In the genomic region with DNA sequence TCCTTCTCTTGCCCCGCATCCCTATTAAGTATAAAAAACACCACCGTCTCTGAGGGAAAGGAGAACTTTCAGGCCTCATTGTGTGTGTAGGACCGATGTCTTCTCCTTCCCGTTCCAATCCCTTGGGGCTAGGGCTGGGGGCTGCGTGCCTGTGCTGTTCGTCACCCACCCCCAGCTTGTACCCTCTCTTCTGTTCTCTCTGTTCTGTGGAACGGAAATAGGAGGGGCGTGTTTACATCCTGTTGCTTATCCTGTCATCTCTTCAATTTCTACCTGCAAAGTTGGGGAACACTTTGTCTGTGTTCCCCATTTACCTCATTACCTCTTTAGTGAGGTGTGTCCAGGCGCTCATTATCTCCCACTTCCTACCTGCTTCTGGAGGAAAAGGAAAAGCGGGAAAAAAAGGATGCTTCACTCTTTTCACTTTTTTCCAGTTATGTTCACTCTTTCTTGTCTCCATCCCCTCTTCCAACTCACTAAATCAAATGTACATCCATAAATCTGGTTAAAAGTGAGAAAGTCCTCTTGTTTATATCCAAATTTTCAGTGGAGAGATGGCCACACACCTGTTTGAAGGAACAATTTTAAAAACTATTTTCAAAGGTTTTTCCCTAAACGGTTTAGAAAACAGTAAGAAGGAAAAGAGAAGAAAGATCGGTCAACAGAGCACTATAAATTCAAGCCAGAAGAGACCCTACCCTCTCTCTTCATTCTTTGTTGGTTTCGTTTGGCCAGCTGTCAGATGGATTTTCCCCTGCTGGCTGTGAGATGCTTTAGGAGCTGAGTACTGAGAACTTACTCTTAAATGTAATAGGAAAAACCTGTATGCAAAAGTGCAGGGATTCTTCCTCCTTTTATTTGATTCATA, we compare ENCODE assay signal across 8 cellular contexts. TPM values are rescaled to one million over a fixed set of nuclear protein-coding genes. Genes with fewer than 3 reads are reported as not detected.
DNase-seq lines count a peak whose midpoint lies in the region; ATAC-seq and TF ChIP-seq lines count a peak whose summit lies in the region.

No MANE protein-coding gene starts in this region.

- H3K4me1 ChIP-seq in Loucy (ENCODE audit: insufficient read depth, low read length, poor library complexity, severe bottlenecking), result peaks cover 37% of the 10 kb centered on the region
- H3K4me1 ChIP-seq in muscle layer of colon (ENCODE audit: insufficient read depth, low read length), result peaks cover 47% of the 10 kb centered on the region

- H3K9ac ChIP-seq in Loucy (ENCODE audit: low read depth, low read length, poor library complexity, severe bottlenecking) (peak overlapping the region; percentile 100), muscle layer of colon (ENCODE audit: low read length) (peak overlapping the region; percentile 96)

- ATAC-seq in GM19351 (IDR thresholded peaks at IDR 0.05; ENCODE audit: unreplicated experiment), result peak; percentile 34

- peak overlapping the region; percentile 89 for H3K27ac Mint-ChIP-seq in type B pancreatic cell

- DNase-seq in BJ (ENCODE audit: low read depth), result no peak
- DNase-seq in activated CD4-positive, alpha-beta T cell treated with anti-CD3 and anti-CD28 coated beads for 4 hours, result peak; percentile 45 to 53
- peak; percentile 41 for DNase-seq in effector CD8-positive, alpha-beta T cell (lab: John Stamatoyannopoulos, UW)
- no peak for DNase-seq in type B pancreatic cell (ENCODE audit: extremely low spot score, unreplicated experiment)
- no peak for DNase-seq in NCI-H128 (lab: John Stamatoyannopoulos, UW; ENCODE audit: unreplicated experiment)

- peak overlapping the region; percentile 35 for H3K4me3 ChIP-seq in BJ (ENCODE audit: low read depth, low read length)
- peak overlapping the region; percentile 98 for H3K4me3 ChIP-seq in Loucy (ENCODE audit: low read length, poor library complexity, severe bottlenecking)
- H3K4me3 ChIP-seq in muscle layer of colon (ENCODE audit: low read depth in 1 of 2, low read length in 2 of 2), result peak overlapping the region; percentile 70 to 88

- peaks cover 46% of the 10 kb centered on the region for H3K4me1 Mint-ChIP-seq in type B pancreatic cell (ENCODE audit: unreplicated experiment)

- POLR2A ChIA-PET in BJ (lab: Charles Lee), result interaction anchor here (1.0 kb wide), 1 partner anchor 18 kb away, joined by 3 read pairs; no protein-coding TSS in a partner anchor

- no peak overlapping the region for H2AFZ ChIP-seq in Loucy (ENCODE audit: low read length)

- H3K27me3 Mint-ChIP-seq in type B pancreatic cell, result no peaks in the 10 kb centered on the region

- peak overlapping the region; percentile 91 for H3K4me2 ChIP-seq in Loucy (ENCODE audit: low read depth, low read length, poor library complexity, severe bottlenecking)

- peaks cover 21% of the 10 kb centered on the region for H3K36me3 ChIP-seq in BJ (ENCODE audit: control insufficient read depth, insufficient read depth, low read length)
- peaks cover 29% of the 10 kb centered on the region; the same call in 1 of the 2 replicates for H3K36me3 ChIP-seq in Loucy (ENCODE audit: insufficient read depth, low read length)
- H3K36me3 ChIP-seq in muscle layer of colon (ENCODE audit: insufficient read depth, low read length), result peaks cover 30% of the 10 kb centered on the region

- H3K9me3 ChIP-seq in Loucy (ENCODE audit: insufficient read depth, low read depth, low read length) (no peaks in the 10 kb centered on the region), muscle layer of colon (ENCODE audit: low read length) (no peaks in the 10 kb centered on the region)

- H3K9me3 Mint-ChIP-seq in type B pancreatic cell, result no peaks in the 10 kb centered on the region

- CTCF ChIA-PET in BJ (lab: Yijun Ruan, JAX), result interaction anchor here (0.9 to 12.4 kb wide), 4 partner anchors 9 to 106 kb away, joined by 3 to 117 read pairs (median 10); no protein-coding TSS in a partner anchor

- no peaks in the 10 kb centered on the region for H3K27me3 ChIP-seq in BJ (ENCODE audit: control insufficient read depth, insufficient read depth, low read length)
- H3K27me3 ChIP-seq in Loucy (ENCODE audit: insufficient read depth, low read length, poor library complexity, severe bottlenecking), result peaks cover 9% of the 10 kb centered on the region
- no peaks in the 10 kb centered on the region for H3K27me3 ChIP-seq in muscle layer of colon (ENCODE audit: control insufficient read depth in 1 of 2, insufficient read depth in 2 of 2, low read length in 2 of 2)

- H3K4me3 Mint-ChIP-seq in type B pancreatic cell, result peak overlapping the region; percentile 92

- peaks cover 38% of the 10 kb centered on the region for H4K20me1 ChIP-seq in Loucy (ENCODE audit: insufficient read depth, low read length, poor library complexity, severe bottlenecking)

- H3K9me2 ChIP-seq in Loucy (replicated peaks; ENCODE audit: low read depth, low read length), result no peaks in the 10 kb centered on the region

- H3K79me2 ChIP-seq in Loucy (ENCODE audit: insufficient read depth, low read length), result peaks cover 46% of the 10 kb centered on the region

- peaks cover 9% of the 10 kb centered on the region; the same call in 1 of the 2 replicates for H3F3A ChIP-seq in Loucy (ENCODE audit: low read depth)

- H3K36me3 Mint-ChIP-seq in type B pancreatic cell, result peaks cover 32% of the 10 kb centered on the region

- peak overlapping the region; percentile 97 for H3K27ac ChIP-seq in muscle layer of colon (ENCODE audit: low read depth, low read length)

- TF ChIP-seq CTCF in BJ (IDR thresholded peaks at IDR 0.05; ENCODE audit: insufficient read depth, low read depth, low read length) (no peak), Loucy (conservative IDR thresholded peaks at IDR 0.05; ENCODE audit: low read length) (0 out of 2 replicates have a peak, but pooled peaks have one; percentile 8), type B pancreatic cell (conservative IDR thresholded peaks at IDR 0.05) (no peak)

RNA-seq across cellular contexts. Expression of a gene that starts 1.0 kb away (rescaled TPM):
- polyA plus RNA-seq in BJ (2011; rRNA removed), result 212 and 258 TPM in 2 replicates
- polyA minus RNA-seq in BJ (2011; rRNA and poly(A)+ RNA removed), result 165 and 309 TPM in 2 replicates
- 88.8 and 96.7 TPM in 2 replicates for total RNA-seq in type B pancreatic cell (ENCODE audit: low replicate concordance)

RNA-seq across cellular contexts. Expression of a gene that starts 24.1 kb away (rescaled TPM):
- not detected in 2 replicates for polyA plus RNA-seq in BJ (2011; rRNA removed)
- polyA minus RNA-seq in BJ (2011; rRNA and poly(A)+ RNA removed), result not detected in 2 replicates
- total RNA-seq in type B pancreatic cell (ENCODE audit: low replicate concordance), result not detected in 2 replicates

RNA-seq across cellular contexts. Expression of a gene that starts 32.9 kb away (rescaled TPM):
- 13.2 and 19.2 TPM in 2 replicates for polyA plus RNA-seq in BJ (2011; rRNA removed)
- polyA minus RNA-seq in BJ (2011; rRNA and poly(A)+ RNA removed), result 6.6 and 8.6 TPM in 2 replicates
- total RNA-seq in type B pancreatic cell (ENCODE audit: low replicate concordance), result 8.5 and 14.1 TPM in 2 replicates

RNA-seq across cellular contexts. Expression of a gene that starts 33.0 kb away (rescaled TPM):
- 1.3 and 1.4 TPM in 2 replicates for polyA plus RNA-seq in BJ (2011; rRNA removed)
- polyA minus RNA-seq in BJ (2011; rRNA and poly(A)+ RNA removed), result 1.5 TPM in 2 replicates
- total RNA-seq in type B pancreatic cell (ENCODE audit: low replicate concordance), result 0.12 and 0.94 TPM in 2 replicates

RNA-seq across cellular contexts. Expression of a gene that starts 39.6 kb away (rescaled TPM):
- polyA plus RNA-seq in BJ (2011; rRNA removed), result 35.1 and 42.1 TPM in 2 replicates
- 22.7 and 23.4 TPM in 2 replicates for polyA minus RNA-seq in BJ (2011; rRNA and poly(A)+ RNA removed)
- 2.4 and 24.2 TPM in 2 replicates for total RNA-seq in type B pancreatic cell (ENCODE audit: low replicate concordance)

Comparison
In these comparisons a context has a peak if more than half of its experiments do, and no peak if none do; other contexts are left out.
1. DNase-seq: peak in activated CD4-positive, alpha-beta T cell treated with anti-CD3 and anti-CD28 coated beads for 4 hours (2 of 2) and effector CD8-positive, alpha-beta T cell (single experiment); none in BJ (single experiment), type B pancreatic cell (single experiment) and NCI-H128 (single experiment).
2. H3K4me3 ChIP-seq: peak in every context shown above with its lines; median percentile 98 in Loucy; 79 in muscle layer of colon; 35 in BJ.